4 cellular contexts compared by ENCODE assay signal in genomic region chr2:110449127-110449947, GRCh38. TPM values are rescaled to one million over a fixed set of nuclear protein-coding genes. Genes with fewer than 3 reads are reported as not detected.
"Had no signal": no experiment of that assay in that cellular context is flagged by ENCODE, and none has a peak within 500 bp of the region (broad histone marks: within the 10 kb centered on the region; RNA-seq: fewer than 3 reads in every experiment).

No MANE protein-coding gene starts in this region.

RNA-seq across cellular contexts. Expression of gene LIMS4, which starts 23.3 kb away (rescaled TPM):
- total RNA-seq: activated T-helper 2 cell treated with anti-CD3 and anti-CD28 coated beads, Interferon-gamma antibody, Interleukin-2, Interleukin-4, amounts not matched to agents 10 μg/mL and 5 μg/mL and 100 μg/mL, durations not matched to agents 14 hours and 24 hours and 36 hours; epithelial cell of proximal tubule; urinary bladder; WTC11 had no signal
